ENCODE assay signal across 14 cellular contexts in the genomic region with DNA sequence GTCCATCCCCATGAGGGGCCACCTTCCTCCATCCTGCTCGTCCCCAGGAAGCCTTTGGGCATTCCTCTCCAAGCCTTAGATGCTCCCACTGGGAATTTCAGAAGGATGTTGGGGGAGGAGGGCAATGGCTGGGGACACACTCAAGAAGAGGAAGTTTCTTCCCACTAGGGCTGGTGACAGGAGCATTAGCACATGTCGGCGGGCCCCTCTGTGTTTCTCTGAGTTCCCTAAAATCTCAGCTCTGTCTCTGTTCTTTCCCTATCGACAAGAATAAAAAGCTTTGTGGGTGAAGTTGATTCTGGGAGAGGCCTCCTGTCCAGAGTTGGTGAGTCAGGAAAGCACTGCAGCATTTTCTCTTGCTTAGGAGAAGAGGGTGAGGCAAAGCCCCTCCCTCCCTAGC.
A peak's percentile ranks its signal among the peaks of the same experiment; 100 is the strongest.
DNase-seq lines count a peak whose midpoint lies in the region; TF ChIP-seq lines count a peak whose summit lies in the region.
"Had no signal": no experiment of that assay in that cellular context is flagged by ENCODE, and none has a peak within 500 bp of the region (broad histone marks: within the 10 kb centered on the region; RNA-seq: fewer than 3 reads in every experiment).

No MANE protein-coding gene starts in this region.

- no peak for TF ChIP-seq CTCF in WERI-Rb-1 (IDR thresholded peaks at IDR 0.05; ENCODE audit: low read depth, low read length)

- DNase-seq in CD1c-positive myeloid dendritic cell (ENCODE audit: extremely low spot score): peak; percentile 85
- no peak for DNase-seq in WERI-Rb-1
- DNase-seq in substantia nigra (lab: John Stamatoyannopoulos, UW): peak in 4 of 49 donors; percentile 13 to 29 (median 16)
- no peak for DNase-seq in NCI-H446 (lab: John Stamatoyannopoulos, UW)
- DNase-seq in stimulated activated naive CD4-positive, alpha-beta T cell (lab: John Stamatoyannopoulos, UW): no peak
- DNase-seq in NCI-H82 treated with DMSO at 0.1 percent for 48 hours (lab: John Stamatoyannopoulos, UW; ENCODE audit: unreplicated experiment): no peak
- DNase-seq: CD4-positive, alpha-beta memory T cell; DMS79; H7; MM.1S; NCI-H187; NCI-H69 had no signal

- H3K27me3 ChIP-seq in WERI-Rb-1 (ENCODE audit: insufficient read depth, low read depth, severe bottlenecking): no peaks in the 10 kb centered on the region
- H3K27me3 ChIP-seq in layer of hippocampus (ENCODE audit: control insufficient read depth, insufficient read depth, low read length): no peaks in the 10 kb centered on the region
- H3K27me3 ChIP-seq: SJSA1 had no signal

- no peak overlapping the region for H3K4me3 ChIP-seq in WERI-Rb-1 (ENCODE audit: low read depth, low read length)
- H3K4me3 ChIP-seq: SJSA1 had no signal

- H3K36me3 ChIP-seq in WERI-Rb-1: peaks cover 71% of the 10 kb centered on the region

- no peaks in the 10 kb centered on the region for H3K9me3 ChIP-seq in WERI-Rb-1 (ENCODE audit: severe bottlenecking)
- H3K9me3 ChIP-seq: SJSA1 had no signal

- H3K27ac ChIP-seq in WERI-Rb-1 (peak overlapping the region; percentile 24), layer of hippocampus (ENCODE audit: low read depth, low read length) (peak overlapping the region; percentile 81), substantia nigra (ENCODE audit: low read depth, low read length, poor library complexity, severe bottlenecking) (peak overlapping the region; percentile 98)
- H3K27ac ChIP-seq: SJSA1 had no signal

Comparison
In these comparisons a context has a peak if more than half of its experiments do, and no peak if none do; other contexts are left out.
1. H3K27ac ChIP-seq: peak in every context shown above with its lines; median percentile 98 in substantia nigra; 81 in layer of hippocampus; 24 in WERI-Rb-1.